Comparison of ENCODE assay signal across 8 cellular contexts in the genomic region with DNA sequence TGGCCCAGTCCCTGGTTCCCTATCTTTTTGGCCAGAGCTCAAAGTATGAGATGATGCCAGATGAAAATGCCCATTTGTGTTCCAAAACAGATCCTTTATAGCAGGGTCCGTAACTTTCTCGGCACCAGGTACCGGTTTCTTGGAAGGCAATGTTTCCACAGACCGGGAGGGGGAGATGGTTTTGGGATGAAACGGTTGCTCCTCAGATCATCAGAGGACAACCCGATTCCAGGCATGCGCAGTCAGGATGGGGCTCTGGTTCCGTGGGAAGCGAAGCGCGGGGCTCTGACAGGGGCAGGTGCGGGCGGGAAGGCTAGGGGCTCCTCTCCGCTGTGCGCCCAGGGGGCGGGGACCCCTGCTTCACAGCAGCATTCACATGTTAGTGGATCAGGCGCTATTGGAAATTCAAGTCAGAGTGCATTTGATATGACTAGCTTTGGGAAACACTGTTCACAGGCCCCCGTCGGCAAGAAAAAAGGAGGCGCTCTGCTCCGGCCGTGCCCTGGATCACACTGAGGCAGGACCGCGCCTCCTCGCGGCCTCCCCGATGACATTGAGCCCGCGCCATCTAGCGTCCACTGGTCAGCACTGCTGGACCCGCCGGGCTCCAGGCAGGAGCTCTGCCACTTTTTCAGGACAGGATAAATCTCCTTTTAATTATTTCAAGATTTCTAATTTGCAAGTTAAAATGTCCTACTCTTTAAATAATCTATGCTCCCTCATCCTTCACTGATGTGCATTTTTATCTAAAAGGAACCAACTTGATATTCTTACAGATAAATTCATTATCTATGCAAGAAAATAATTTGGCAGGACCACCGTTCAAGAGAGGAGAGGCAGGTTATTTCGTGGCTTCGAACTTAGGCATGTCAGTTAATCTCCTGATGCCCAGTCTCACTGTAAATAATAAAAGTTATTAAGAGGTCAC.
DNase-seq lines count a peak whose midpoint lies in the region; TF ChIP-seq lines count a peak whose summit lies in the region.

No MANE protein-coding gene starts in this region.

- H3K9me3 ChIP-seq in colonic mucosa, result no peaks in the 10 kb centered on the region

- no peaks in the 10 kb centered on the region for H3K27me3 ChIP-seq in colonic mucosa

- peak overlapping the region in 1 of 2 donors; percentile 33 for H3K9ac ChIP-seq in colonic mucosa (ENCODE audit: low read depth in 2 of 2, low read length in 2 of 2)

- no peak overlapping the region for H3K27ac ChIP-seq in colonic mucosa

- peak; percentile 95 for DNase-seq in AG20443 (ENCODE audit: low spot score)
- DNase-seq in GM20000 (ENCODE audit: low spot score), result peak; percentile 82
- DNase-seq in NCI-H2029 (lab: John Stamatoyannopoulos, UW), result peak; percentile 63
- DNase-seq in activated CD4-positive, alpha-beta T cell treated with anti-CD3 and anti-CD28 coated beads for 4 hours, result peak; percentile 57 to 65
- DNase-seq in colonic mucosa, result peak; percentile 86
- DNase-seq in kidney glomerular epithelial cell (lab: John Stamatoyannopoulos, UW), result peak; percentile 37
- DNase-seq in stimulated activated CD4-positive, alpha-beta T cell treated with anti-CD3 and anti-CD28 coated beads, Interleukin-15, amount 100 ng/mL, for 48 hours (ENCODE audit: low read depth in 2 of 2), result peak; percentile 49 to 63
- no peak for DNase-seq in cortex of kidney (lab: John Stamatoyannopoulos, UW)

- H3K36me3 ChIP-seq in colonic mucosa, result no peaks in the 10 kb centered on the region

- H3K4me3 ChIP-seq in colonic mucosa, result no peak overlapping the region

- TF ChIP-seq CTCF in GM20000 (IDR thresholded peaks at IDR 0.05; ENCODE audit: extremely low read depth, missing control alignments), result peak; percentile 99
- TF ChIP-seq CTCF in colonic mucosa (IDR thresholded peaks at IDR 0.05), result peak; percentile 90

- intact Hi-C loops in colonic mucosa (cut with DNase I), result loop anchor here (5.0 kb wide), 2 partner anchors 340 to 445 kb away; no protein-coding TSS in a partner anchor

- H3K4me1 ChIP-seq in colonic mucosa, result no peaks in the 10 kb centered on the region
